1 cellular context compared by ENCODE assay signal in the genomic region with DNA sequence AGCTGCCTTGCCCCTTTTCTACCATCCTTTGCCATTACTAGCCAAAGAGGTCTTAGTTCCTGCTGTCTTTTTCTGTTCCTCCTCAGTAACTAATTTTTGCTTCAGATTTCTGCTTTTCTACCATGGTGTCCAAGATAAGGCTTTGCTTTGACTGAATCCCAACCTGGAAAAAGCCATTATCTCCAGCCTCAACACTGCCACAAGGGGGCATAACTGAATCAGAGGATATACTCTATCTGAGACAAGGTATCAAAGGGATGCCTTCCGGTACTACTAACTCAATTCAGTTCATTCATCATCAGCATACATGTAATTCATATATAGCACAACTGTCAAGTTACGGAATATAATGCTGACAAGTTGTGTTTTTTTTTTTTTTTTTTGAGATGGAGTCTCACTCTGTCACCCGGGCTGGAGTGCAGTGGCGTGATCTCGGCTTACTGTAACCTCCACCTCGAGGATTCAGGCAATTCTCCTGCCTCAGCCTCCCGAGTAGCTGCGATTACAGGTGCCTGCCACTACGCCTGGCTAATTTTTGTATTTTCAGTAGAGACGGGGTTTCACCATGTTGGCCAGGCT.
A peak's percentile ranks its signal among the peaks of the same experiment; 100 is the strongest.
TF ChIP-seq lines count a peak whose summit lies in the region.

No MANE protein-coding gene starts in this region.

TF ChIP-seq in GM12878, 131 proteins besides CTCF, POLR2A, EP300 and RAD21:
- TF ChIP-seq CEBPB (IDR thresholded peaks at IDR 0.05; ENCODE audit: borderline replicate concordance in 1 of 2, low read depth in 2 of 2, low read length in 2 of 2) (no peak), CREM (IDR thresholded peaks at IDR 0.05; ENCODE audit: low read depth) (no peak), RELA (IDR thresholded peaks at IDR 0.05; ENCODE audit: borderline replicate concordance, partially characterized antibody) (no peak), SMC3 (IDR thresholded peaks at IDR 0.05; ENCODE audit: borderline replicate concordance, low read length) (peak; percentile 52; the same call in 1 of the 2 replicates), RCOR1 (conservative IDR thresholded peaks at IDR 0.05; ENCODE audit: low read depth, low read length) (no peak), KAT2A (conservative IDR thresholded peaks at IDR 0.05; ENCODE audit: control insufficient read depth, low read depth, low read length) (no peak), SMARCA5 (IDR thresholded peaks at IDR 0.05) (no peak), KLF5 (IDR thresholded peaks at IDR 0.05; ENCODE audit: partially characterized antibody) (no peak)
